26 cellular contexts compared by ENCODE assay signal in the genomic region with DNA sequence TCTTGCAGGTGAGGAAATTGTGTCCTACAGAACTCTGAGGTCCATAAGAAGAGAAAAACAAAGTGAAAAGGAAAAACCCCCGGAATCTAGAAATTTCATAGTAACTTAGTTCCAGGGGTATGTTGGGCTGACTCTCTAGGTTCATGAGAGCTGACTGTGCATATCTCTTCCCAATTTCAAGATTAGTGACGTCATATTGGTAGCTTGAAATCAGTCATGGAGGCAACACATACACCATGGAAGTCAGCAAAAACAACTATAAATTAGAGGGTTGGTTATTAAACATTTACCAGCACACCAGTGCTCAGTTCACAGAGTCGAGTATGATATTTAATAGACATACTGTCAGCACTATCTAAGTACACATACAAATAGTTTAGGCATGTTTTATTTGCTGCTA. TPM values are rescaled to one million over a fixed set of nuclear protein-coding genes. Genes with fewer than 3 reads are reported as not detected.
DNase-seq lines count a peak whose midpoint lies in the region; ATAC-seq, FAIRE-seq and TF ChIP-seq lines count a peak whose summit lies in the region.
"Had no signal": no experiment of that assay in that cellular context is flagged by ENCODE, and none has a peak within 500 bp of the region (broad histone marks: within the 10 kb centered on the region; RNA-seq: fewer than 3 reads in every experiment).

No MANE protein-coding gene starts in this region.

- ATAC-seq in GM12878 (no peak), heart right ventricle (no peak)

- H3K27me3 Mint-ChIP-seq in mesothelial cell of epicardium (ENCODE audit: low read depth): peaks cover 70% of the 10 kb centered on the region
- H3K27me3 Mint-ChIP-seq: CD4-positive, CD25-positive, alpha-beta regulatory T cell; CD8-positive, alpha-beta memory T cell had no signal

- DNase-seq in GM12878 (ENCODE audit: low read depth, low spot score) (no peak), endothelial cell of umbilical vein (ENCODE audit: low read depth, low spot score) (no peak), mesothelial cell of epicardium (ENCODE audit: low spot score in 2 of 2, unreplicated experiment in 2 of 2) (no peak), heart right ventricle (no peak)
- DNase-seq: 8988T; ACHN; BE2C; C1 segment of cervical spinal cord; CD4-positive, alpha-beta memory T cell; CD4-positive, CD25-positive, alpha-beta regulatory T cell; CD8-positive, alpha-beta memory T cell; COR-L47; DMS 273 treated with DMSO at 0.1 percent for 48 hours; DMS153; DMS79; DND-41; EL; GDM1 had no signal

- TF ChIP-seq RAD21 in GM12878 (IDR thresholded peaks at IDR 0.05; ENCODE audit: insufficient read depth, low read depth, low read length): no peak

- H3K36me3 Mint-ChIP-seq in mesothelial cell of epicardium: no peaks in the 10 kb centered on the region
- H3K36me3 Mint-ChIP-seq: CD14-positive monocyte; CD4-positive, alpha-beta memory T cell; CD4-positive, CD25-positive, alpha-beta regulatory T cell; CD8-positive, alpha-beta memory T cell had no signal

- H4K20me1 ChIP-seq in GM12878 (ENCODE audit: control insufficient read depth, insufficient read depth) (no peaks in the 10 kb centered on the region), endothelial cell of umbilical vein (replicated peaks; ENCODE audit: control insufficient read depth, extremely low read depth, insufficient read depth, low read length) (no peaks in the 10 kb centered on the region)
- H4K20me1 ChIP-seq: BLaER1 had no signal

- H2AFZ ChIP-seq in GM12878 (ENCODE audit: control insufficient read depth, low read depth, low read length) (no peak overlapping the region), endothelial cell of umbilical vein (ENCODE audit: low read depth, low read length) (no peak overlapping the region)

- FAIRE-seq in GM12878 (lab: Jason Lieb, UNC): no peak
- peak; percentile 8 for FAIRE-seq in endothelial cell of umbilical vein (lab: Jason Lieb, UNC)
- FAIRE-seq: A204.1, GM12891, GM19239 had no signal

- BruUV-seq in GM12878 (replicated peaks; lab: Mats Ljungman, UMichigan) (no TSS peak), endothelial cell of umbilical vein (replicated peaks; lab: Mats Ljungman, UMichigan) (no TSS peak)

- H3K79me2 ChIP-seq in GM12878 (ENCODE audit: control insufficient read depth, insufficient read depth, low read length) (no peaks in the 10 kb centered on the region), endothelial cell of umbilical vein (ENCODE audit: control insufficient read depth, insufficient read depth, low read length) (no peaks in the 10 kb centered on the region)

- RAD21 ChIA-PET in GM12878 (lab: Charles Lee; ENCODE audit: unreplicated experiment): no interaction called here

- H3K4me2 ChIP-seq in GM12878 (ENCODE audit: control insufficient read depth, insufficient read depth) (no peak overlapping the region), endothelial cell of umbilical vein (ENCODE audit: insufficient read depth, low read length) (no peak overlapping the region)
- H3K4me2 ChIP-seq: BLaER1 had no signal

- no peak overlapping the region for H3K4me3 ChIP-seq in HEK293 (ENCODE audit: low read depth, low read length)
- no peak overlapping the region for H3K4me3 ChIP-seq in GM12878
- no peak overlapping the region for H3K4me3 ChIP-seq in endothelial cell of umbilical vein (replicated peaks in 1 of 3; ENCODE audit: insufficient read depth in 1 of 3, low read depth in 1 of 3, low read length in 3 of 3)
- no peak overlapping the region for H3K4me3 ChIP-seq in heart right ventricle
- H3K4me3 ChIP-seq: BLaER1 had no signal

- TF ChIP-seq CTCF in HEK293 (tag by site-specific recombination; IDR thresholded peaks at IDR 0.05): no peak
- TF ChIP-seq CTCF in GM12878 (IDR thresholded peaks at IDR 0.05 in 2 of 3, conservative IDR thresholded peaks at IDR 0.05 in 1 of 3; ENCODE audit: control insufficient read depth in 2 of 3, extremely low read depth in 1 of 3, insufficient read depth in 1 of 3, low read depth in 3 of 3, low read length in 3 of 3): no peak
- TF ChIP-seq CTCF in endothelial cell of umbilical vein (IDR thresholded peaks at IDR 0.05; ENCODE audit: extremely low read depth in 1 of 2, insufficient read depth in 1 of 2, low read depth in 1 of 2, low read length in 2 of 2): no peak
- no peak for TF ChIP-seq CTCF in mesothelial cell of epicardium (IDR thresholded peaks at IDR 0.05; ENCODE audit: unreplicated experiment)
- no peak for TF ChIP-seq CTCF in heart right ventricle (IDR thresholded peaks at IDR 0.05)

- H3K9me1 ChIP-seq in endothelial cell of umbilical vein (replicated peaks; ENCODE audit: control insufficient read depth, extremely low read depth, insufficient read depth, low read length): no peaks in the 10 kb centered on the region

- H3K4me1 ChIP-seq in HEK293 (ENCODE audit: control insufficient read depth, insufficient read depth, low read length) (no peaks in the 10 kb centered on the region), GM12878 (ENCODE audit: control insufficient read depth, insufficient read depth, low read length) (no peaks in the 10 kb centered on the region), endothelial cell of umbilical vein (ENCODE audit: control insufficient read depth, extremely low read depth, insufficient read depth, low read length) (no peaks in the 10 kb centered on the region), heart right ventricle (no peaks in the 10 kb centered on the region)
- H3K4me1 ChIP-seq: BE2C, BLaER1 had no signal

- H3K36me3 ChIP-seq in HEK293 (ENCODE audit: control insufficient read depth in 2 of 2, insufficient read depth in 1 of 2, low read length in 2 of 2) (no peaks in the 10 kb centered on the region), GM12878 (ENCODE audit: control insufficient read depth in 2 of 2, insufficient read depth in 2 of 2, low read length in 1 of 2) (no peaks in the 10 kb centered on the region), endothelial cell of umbilical vein (ENCODE audit: control insufficient read depth in 2 of 2, extremely low read depth in 1 of 2, insufficient read depth in 2 of 2, low read length in 2 of 2) (no peaks in the 10 kb centered on the region), heart right ventricle (no peaks in the 10 kb centered on the region)
- H3K36me3 ChIP-seq: BE2C, BLaER1 had no signal

- 0% methylated on average over 3 of the region's 3 CpGs for WGBS in GM12878 (ENCODE audit: insufficient coverage, insufficient replicate concordance, low lambda C conversion rate, missing lambda C conversion rate)
- WGBS in heart right ventricle, 2 donors: 73% methylated on average over 3 of the region's 3 CpGs

- dilution Hi-C loops in endothelial cell of umbilical vein (cut with MboI; ENCODE audit: extremely low pct_ligation_motif_present, low sequenced_read_pairs): no loop called here

- CTCF ChIA-PET in HEK293 (lab: Yijun Ruan, JAX): no interaction called here
- CTCF ChIA-PET in GM12878 (lab: Yijun Ruan, JAX): no interaction called here
- CTCF ChIA-PET in endothelial cell of umbilical vein (lab: Charles Lee): no interaction called here

- no peak for TF ChIP-seq EP300 in GM12878 (IDR thresholded peaks at IDR 0.05; ENCODE audit: borderline replicate concordance in 1 of 2, control insufficient read depth in 1 of 2, low read depth in 2 of 2, low read length in 2 of 2)

- no peaks in the 10 kb centered on the region for H3K9me3 Mint-ChIP-seq in mesothelial cell of epicardium

- no peak overlapping the region for H3K4me3 Mint-ChIP-seq in mesothelial cell of epicardium
- H3K4me3 Mint-ChIP-seq: CD14-positive monocyte; CD4-positive, alpha-beta memory T cell; CD4-positive, CD25-positive, alpha-beta regulatory T cell; CD8-positive, alpha-beta memory T cell had no signal

- H3K9ac ChIP-seq in GM12878 (ENCODE audit: control insufficient read depth, insufficient read depth, low read length): no peak overlapping the region
- H3K9ac ChIP-seq in endothelial cell of umbilical vein (replicated peaks; ENCODE audit: extremely low read depth, insufficient read depth, low read length): no peak overlapping the region
- H3K9ac ChIP-seq: BLaER1 had no signal

- H3K9me3 ChIP-seq in HEK293 (ENCODE audit: control insufficient read depth, insufficient read depth, low read depth, low read length) (no peaks in the 10 kb centered on the region), GM12878 (replicated peaks; ENCODE audit: control insufficient read depth, insufficient read depth, low read length) (no peaks in the 10 kb centered on the region), endothelial cell of umbilical vein (replicated peaks; ENCODE audit: control insufficient read depth, insufficient read depth, low read length) (no peaks in the 10 kb centered on the region), heart right ventricle (no peaks in the 10 kb centered on the region)
- H3K9me3 ChIP-seq: BE2C, BLaER1 had no signal

- POLR2A ChIA-PET in HEK293 (lab: Yijun Ruan, JAX): no interaction called here
- POLR2A ChIA-PET in GM12878 (lab: Charles Lee): no interaction called here
- POLR2A ChIA-PET in endothelial cell of umbilical vein (lab: Charles Lee): no interaction called here

- in situ Hi-C loops in GM12878 (cut with MboI): no loop called here

- H3K4me1 Mint-ChIP-seq in mesothelial cell of epicardium: no peaks in the 10 kb centered on the region
- H3K4me1 Mint-ChIP-seq: CD14-positive monocyte; CD4-positive, alpha-beta memory T cell; CD4-positive, CD25-positive, alpha-beta regulatory T cell; CD8-positive, alpha-beta memory T cell had no signal

- no peak overlapping the region for H3K27ac ChIP-seq in HEK293 (ENCODE audit: extremely low read depth, low read depth, low read length)
- no peak overlapping the region for H3K27ac ChIP-seq in GM12878 (ENCODE audit: control insufficient read depth, insufficient read depth)
- no peak overlapping the region for H3K27ac ChIP-seq in endothelial cell of umbilical vein (ENCODE audit: insufficient read depth, low read depth, low read length)
- H3K27ac ChIP-seq in heart right ventricle: no peak overlapping the region
- H3K27ac ChIP-seq: BLaER1 had no signal

- no peak overlapping the region for H3K27ac Mint-ChIP-seq in mesothelial cell of epicardium
- H3K27ac Mint-ChIP-seq: CD14-positive monocyte; CD4-positive, alpha-beta memory T cell; CD4-positive, CD25-positive, alpha-beta regulatory T cell; CD8-positive, alpha-beta memory T cell had no signal

- SMC1A ChIA-PET in GM12878 (lab: Charles Lee; ENCODE audit: uncharacterized antibody, unreplicated experiment): no interaction called here

- H3K27me3 ChIP-seq in GM12878 (replicated peaks in 1 of 2; ENCODE audit: control insufficient read depth in 2 of 2, insufficient read depth in 2 of 2, low read length in 1 of 2): no peaks in the 10 kb centered on the region
- H3K27me3 ChIP-seq in endothelial cell of umbilical vein (ENCODE audit: control insufficient read depth in 2 of 2, insufficient read depth in 2 of 2, low read length in 2 of 2): no peaks in the 10 kb centered on the region
- peaks cover 0 to 29% (median 4%) of the 10 kb centered on the region in 7 donors for H3K27me3 ChIP-seq in heart right ventricle
- H3K27me3 ChIP-seq: BE2C, BLaER1 had no signal

- TF ChIP-seq POLR2A in GM12878 (IDR thresholded peaks at IDR 0.05; ENCODE audit: low read depth, low read length) (no peak), endothelial cell of umbilical vein (IDR thresholded peaks at IDR 0.05; ENCODE audit: low read depth, low read length) (no peak)

- intact Hi-C loops in GM12878 (cut with micrococcal nuclease; ENCODE audit: unreplicated experiment) (no loop called here), endothelial cell of umbilical vein (cut with micrococcal nuclease) (no loop called here), heart right ventricle (cut with DNase I) (no loop called here)

RNA-seq across cellular contexts. Expression of a gene that starts 49.8 kb away (rescaled TPM):
- total RNA-seq in GM12878 (2013; cell fraction: nucleolus; rRNA removed): 147 and 160 TPM in 2 replicates
- total RNA-seq in GM12878 (2014; rRNA removed) (43.8 and 49.5 TPM in 2 replicates), GM12878 (2014; rRNA removed; fragmentation: Illumina TruSeq; extraction: Trizol) (60.1 and 62.9 TPM in 2 replicates), GM12878 (2021) (66.7 and 69.7 TPM in 2 replicates), endothelial cell of umbilical vein (19.4 and 23.2 TPM in 2 replicates), mesothelial cell of epicardium (0.76 to 2.0 TPM (median 1.4 TPM) in 3 replicates), heart right ventricle (100 to 1,000 TPM in 5 of 10 donors, 10 to 100 TPM in 5; 66.3 to 150 (median 95.0) TPM)
- polyA plus RNA-seq in GM12878 (2011; ENCODE audit: low read depth): 48.1 TPM
- polyA plus RNA-seq in GM12878 (2011; rRNA removed) (61.6 and 75.2 TPM in 2 replicates), GM12878 (2014; fragmentation: Illumina TruSeq; extraction: Trizol) (83.6 and 84.7 TPM in 2 replicates), GM12878 (2014; fragmentation: Nextera tagmentation; extraction: Ambion mirVana) (10 to 100 TPM; 73.3 to 94.6 TPM), GM12878 (2014; rRNA removed) (40.4 and 44.8 TPM in 2 replicates), GM12878 (2016; fragmentation: Nextera tagmentation; extraction: Ambion mirVana) (10 to 100 TPM; 34.2 to 38.2 TPM), endothelial cell of umbilical vein (2.1 and 2.4 TPM in 2 replicates), heart right ventricle (10 to 100 TPM in 1 of 2 donors, 1 to 10 TPM in 1; 6.3 to 17.0 TPM)
- 41.0 and 42.3 TPM in 2 replicates for polyA plus RNA-seq in GM12878 (2011; cell fraction: cytosol; rRNA removed)
- polyA plus RNA-seq in GM12878 (2011; cell fraction: nucleus; rRNA removed): 59.4 and 60.8 TPM in 2 replicates
- polyA plus RNA-seq in GM12878 (2012): 67.3 and 74.3 TPM in 2 replicates
- 64.2 and 76.3 TPM in 2 replicates for polyA minus RNA-seq in GM12878 (2011; rRNA and poly(A)+ RNA removed)
- polyA minus RNA-seq in GM12878 (2011; cell fraction: cytosol; rRNA and poly(A)+ RNA removed): 33.3 and 35.8 TPM in 2 replicates
- polyA minus RNA-seq in GM12878 (2011; cell fraction: nucleus; rRNA and poly(A)+ RNA removed): 38.9 and 58.9 TPM in 2 replicates
- polyA plus RNA-seq in endothelial cell of umbilical vein (2011; cell fraction: cytosol; rRNA removed): 2.7 and 3.2 TPM in 2 replicates
- 9.5 and 11.6 TPM in 2 replicates for polyA plus RNA-seq in endothelial cell of umbilical vein (2011; cell fraction: nucleus; rRNA removed)
- 3.4 and 3.8 TPM in 2 replicates for polyA plus RNA-seq in endothelial cell of umbilical vein (2012)
- 8.5 and 9.8 TPM in 2 replicates for polyA minus RNA-seq in endothelial cell of umbilical vein
- not detected for polyA minus RNA-seq in endothelial cell of umbilical vein (2011; cell fraction: cytosol; rRNA and poly(A)+ RNA removed)
- polyA minus RNA-seq in endothelial cell of umbilical vein (2011; cell fraction: nucleus; rRNA and poly(A)+ RNA removed): 12.7 and 18.0 TPM in 2 replicates
- total RNA-seq: G401 had no signal
- polyA plus RNA-seq: AG04450 had no signal
